ENCODE assay signal across 26 cellular contexts in the genomic region with DNA sequence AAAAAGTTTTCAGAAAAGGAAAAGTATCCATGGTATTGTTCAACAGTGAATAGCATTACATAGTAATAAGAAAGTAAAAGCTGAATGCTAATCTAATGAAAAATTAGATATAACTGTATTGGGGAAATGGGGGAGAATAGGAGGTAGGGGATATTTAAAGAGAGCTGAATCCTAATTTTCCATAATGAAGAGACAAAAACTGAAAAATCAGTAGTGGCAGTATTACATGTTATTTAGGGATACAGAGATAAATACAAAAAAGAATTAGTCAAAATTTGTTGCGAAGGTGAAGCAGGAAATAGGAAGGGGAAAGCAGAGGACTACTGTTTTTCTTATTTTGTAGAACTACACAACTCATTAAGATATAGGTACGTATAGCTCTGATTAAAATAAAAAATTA. TPM values are rescaled to one million over a fixed set of nuclear protein-coding genes. Genes with fewer than 3 reads are reported as not detected.
DNase-seq lines count a peak whose midpoint lies in the region; ATAC-seq and TF ChIP-seq lines count a peak whose summit lies in the region.
"Had no signal": no experiment of that assay in that cellular context is flagged by ENCODE, and none has a peak within 500 bp of the region (broad histone marks: within the 10 kb centered on the region; RNA-seq: fewer than 3 reads in every experiment).

No MANE protein-coding gene starts in this region.

- H3K9ac ChIP-seq in endodermal cell (ENCODE audit: extremely low read depth, low read length, poor library complexity, severe bottlenecking) = no peak overlapping the region
- H3K9ac ChIP-seq in subcutaneous abdominal adipose tissue (ENCODE audit: low read length in 5 of 5) = no peak overlapping the region

- H3K36me3 Mint-ChIP-seq in stimulated activated naive CD8-positive, alpha-beta T cell treated with anti-CD3 and anti-CD28 coated beads, Interleukin-15, Interleukin-2, amounts not matched to agents 100 ng/mL and 50 ng/mL, for 24 hours (ENCODE audit: low read depth) = peaks cover 71% of the 10 kb centered on the region
- H3K36me3 Mint-ChIP-seq in T-cell (peaks cover 43% of the 10 kb centered on the region), endodermal cell (ENCODE audit: low read depth) (peaks cover 20% of the 10 kb centered on the region)
- peaks cover 83% of the 10 kb centered on the region for H3K36me3 Mint-ChIP-seq in activated CD4-positive, alpha-beta memory T cell treated with anti-CD3 and anti-CD28 coated beads, Interleukin-2, amount 10 ng/mL, durations not matched to agents 7 days and 5 days (ENCODE audit: low read depth)

- H3K27ac ChIP-seq in endodermal cell (ENCODE audit: low read depth, low read length) = no peak overlapping the region
- peak overlapping the region; percentile 6 for H3K27ac ChIP-seq in subcutaneous abdominal adipose tissue (ENCODE audit: low read depth, low read length)
- no peak overlapping the region for H3K27ac ChIP-seq in heart left ventricle
- H3K27ac ChIP-seq: brain microvascular endothelial cell, gastroesophageal sphincter, hepatocyte, upper lobe of right lung had no signal

- H3K27me3 Mint-ChIP-seq in stimulated activated naive CD8-positive, alpha-beta T cell treated with anti-CD3 and anti-CD28 coated beads, Interleukin-15, Interleukin-2, amounts not matched to agents 100 ng/mL and 50 ng/mL, for 24 hours = no peaks in the 10 kb centered on the region
- H3K27me3 Mint-ChIP-seq in T-cell = no peaks in the 10 kb centered on the region
- no peaks in the 10 kb centered on the region for H3K27me3 Mint-ChIP-seq in endodermal cell (ENCODE audit: insufficient read depth)
- no peaks in the 10 kb centered on the region for H3K27me3 Mint-ChIP-seq in activated CD4-positive, alpha-beta memory T cell treated with anti-CD3 and anti-CD28 coated beads, Interleukin-2, amount 10 ng/mL, durations not matched to agents 7 days and 5 days
- H3K27me3 Mint-ChIP-seq: activated naive CD4-positive, alpha-beta T cell treated with anti-CD3 and anti-CD28 coated beads, Interleukin-2, amount 10 ng/mL, durations not matched to agents 7 days and 5 days had no signal

- H3K9me3 ChIP-seq in endodermal cell (ENCODE audit: control insufficient read depth, low read length) (no peaks in the 10 kb centered on the region), subcutaneous abdominal adipose tissue (ENCODE audit: control insufficient read depth in 5 of 5, low read length in 5 of 5) (no peaks in the 10 kb centered on the region), heart left ventricle (no peaks in the 10 kb centered on the region)
- H3K9me3 ChIP-seq: gastroesophageal sphincter, upper lobe of right lung had no signal

- 100% methylated on average over 2 of the region's 2 CpGs; no CpG with 5 or more reads in 1 of the 2 experiments for WGBS in endodermal cell (ENCODE audit: insufficient coverage in 1 of 2, insufficient read length in 1 of 2), 2 experiments
- 75 to 80% (median 76%) methylated on average over 2 of the region's 2 CpGs for WGBS in heart left ventricle, 4 donors

- H3K4me1 Mint-ChIP-seq in stimulated activated naive CD8-positive, alpha-beta T cell treated with anti-CD3 and anti-CD28 coated beads, Interleukin-15, Interleukin-2, amounts not matched to agents 100 ng/mL and 50 ng/mL, for 24 hours (ENCODE audit: low read depth) = peaks cover 94% of the 10 kb centered on the region
- H3K4me1 Mint-ChIP-seq in T-cell (peaks cover 79 to 86% (median 79%) of the 10 kb centered on the region in 3 donors), endodermal cell (peaks cover 33% of the 10 kb centered on the region)
- H3K4me1 Mint-ChIP-seq in activated CD4-positive, alpha-beta memory T cell treated with anti-CD3 and anti-CD28 coated beads, Interleukin-2, amount 10 ng/mL, durations not matched to agents 7 days and 5 days = peaks cover 80% of the 10 kb centered on the region
- H3K4me1 Mint-ChIP-seq: nephron had no signal

- TF ChIP-seq CTCF in endodermal cell (conservative IDR thresholded peaks at IDR 0.05) = no peak
- TF ChIP-seq CTCF in heart left ventricle (IDR thresholded peaks at IDR 0.05) = no peak

- H3K4me3 Mint-ChIP-seq in stimulated activated naive CD8-positive, alpha-beta T cell treated with anti-CD3 and anti-CD28 coated beads, Interleukin-15, Interleukin-2, amounts not matched to agents 100 ng/mL and 50 ng/mL, for 24 hours = no peak overlapping the region
- H3K4me3 Mint-ChIP-seq in T-cell (no peak overlapping the region), endodermal cell (no peak overlapping the region)
- no peak overlapping the region for H3K4me3 Mint-ChIP-seq in activated CD4-positive, alpha-beta memory T cell treated with anti-CD3 and anti-CD28 coated beads, Interleukin-2, amount 10 ng/mL, durations not matched to agents 7 days and 5 days
- H3K4me3 Mint-ChIP-seq: activated naive CD4-positive, alpha-beta T cell treated with anti-CD3 and anti-CD28 coated beads, Interleukin-2, amount 10 ng/mL, durations not matched to agents 7 days and 5 days; activated T-cell treated with anti-CD3 and anti-CD28 coated beads, Interleukin-2, amount 50 U/mL, for 4 hours; nephron had no signal

- no peaks in the 10 kb centered on the region for H3K27me3 ChIP-seq in endodermal cell (ENCODE audit: control insufficient read depth, insufficient read depth, low read length, poor library complexity, severe bottlenecking)
- H3K27me3 ChIP-seq in subcutaneous abdominal adipose tissue (ENCODE audit: control insufficient read depth in 5 of 5, insufficient read depth in 4 of 5, low read length in 5 of 5) = no peaks in the 10 kb centered on the region
- no peaks in the 10 kb centered on the region for H3K27me3 ChIP-seq in heart left ventricle
- H3K27me3 ChIP-seq: brain microvascular endothelial cell, gastroesophageal sphincter, hepatocyte, upper lobe of right lung had no signal

- TF ChIP-seq POLR2A in heart left ventricle (IDR thresholded peaks at IDR 0.05) = no peak

- ATAC-seq in stimulated activated naive CD8-positive, alpha-beta T cell treated with anti-CD3 and anti-CD28 coated beads, Interleukin-15, Interleukin-2, amounts not matched to agents 100 U/mL and 50 U/mL, for 24 hours = no peak
- ATAC-seq in T-cell (replicated peaks in 1 of 4) (no peak), heart left ventricle (no peak), HG02642 (IDR thresholded peaks at IDR 0.05; ENCODE audit: poor library complexity, unreplicated experiment) (no peak)
- ATAC-seq: activated T-cell treated with anti-CD3 and anti-CD28 coated beads, Interleukin-2, amount 50 U/mL, for 4 hours; gastroesophageal sphincter; upper lobe of right lung had no signal

- CTCF ChIA-PET in T-cell (lab: Charles Lee) = interaction anchor here in 1 of 2 donors (0.6 to 1.1 kb wide), 2 partner anchors 14 to 54 kb away, joined by 3 read pairs; no protein-coding TSS in a partner anchor
- CTCF ChIA-PET in activated CD4-positive, alpha-beta memory T cell treated with anti-CD3 and anti-CD28 coated beads, Interleukin-2, amount 10 ng/mL, durations not matched to agents 7 days and 5 days (lab: Charles Lee) = interaction anchor here (0.9 to 1.2 kb wide), 2 partner anchors 9 to 105 kb away, joined by 3 to 6 read pairs; partner anchors contain the start of gene TANK

- intact Hi-C loops in heart left ventricle (cut with DNase I) = loop anchor here in 1 of 10 donors (10.0 kb wide), 1 partner anchor 105 kb away; no protein-coding TSS in a partner anchor

- H3K36me3 ChIP-seq in endodermal cell (ENCODE audit: control insufficient read depth, insufficient read depth, low read length) (peaks cover 19% of the 10 kb centered on the region), subcutaneous abdominal adipose tissue (ENCODE audit: control insufficient read depth in 5 of 5, insufficient read depth in 5 of 5, low read length in 5 of 5) (peaks cover 0 to under 1% (median 0%) of the 10 kb centered on the region in 5 donors), heart left ventricle (peaks cover 0 to 10% (median 4%) of the 10 kb centered on the region in 9 donors)
- H3K36me3 ChIP-seq: gastroesophageal sphincter had no signal

- peak overlapping the region; percentile 4 for H3K27ac Mint-ChIP-seq in stimulated activated naive CD8-positive, alpha-beta T cell treated with anti-CD3 and anti-CD28 coated beads, Interleukin-15, Interleukin-2, amounts not matched to agents 100 ng/mL and 50 ng/mL, for 24 hours
- H3K27ac Mint-ChIP-seq in T-cell = peak overlapping the region; percentile 42 to 60
- H3K27ac Mint-ChIP-seq in endodermal cell = no peak overlapping the region
- H3K27ac Mint-ChIP-seq in activated CD4-positive, alpha-beta memory T cell treated with anti-CD3 and anti-CD28 coated beads, Interleukin-2, amount 10 ng/mL, durations not matched to agents 7 days and 5 days = no peak overlapping the region
- H3K27ac Mint-ChIP-seq: activated naive CD4-positive, alpha-beta T cell treated with anti-CD3 and anti-CD28 coated beads, Interleukin-2, amount 10 ng/mL, durations not matched to agents 7 days and 5 days; nephron had no signal

- H3K4me1 ChIP-seq in endodermal cell (ENCODE audit: control insufficient read depth, insufficient read depth, low read length) = peaks cover 16% of the 10 kb centered on the region
- peaks cover 0 to 67% (median 50%) of the 10 kb centered on the region in 5 donors for H3K4me1 ChIP-seq in subcutaneous abdominal adipose tissue (ENCODE audit: control insufficient read depth in 5 of 5, insufficient read depth in 5 of 5, low read length in 5 of 5)
- H3K4me1 ChIP-seq in heart left ventricle = peaks cover 0 to 93% (median 18%) of the 10 kb centered on the region in 12 donors

- POLR2A ChIA-PET in T-cell (lab: Charles Lee) = interaction anchor here (0.5 to 1.0 kb wide), 6 partner anchors 14 to 938 kb away, joined by 3 to 6 read pairs (median 3); no protein-coding TSS in a partner anchor
- POLR2A ChIA-PET in activated CD4-positive, alpha-beta memory T cell treated with anti-CD3 and anti-CD28 coated beads, Interleukin-2, amount 10 ng/mL, durations not matched to agents 7 days and 5 days (lab: Charles Lee) = interaction anchor here (1.0 to 1.9 kb wide), 5 partner anchors 9 to 74 kb away, joined by 3 to 5 read pairs (median 3); partner anchors contain the start of gene TANK

- H3K9me3 Mint-ChIP-seq in stimulated activated naive CD8-positive, alpha-beta T cell treated with anti-CD3 and anti-CD28 coated beads, Interleukin-15, Interleukin-2, amounts not matched to agents 100 ng/mL and 50 ng/mL, for 24 hours = no peaks in the 10 kb centered on the region
- H3K9me3 Mint-ChIP-seq in T-cell (peaks cover 0 to 7% (median 0%) of the 10 kb centered on the region in 3 donors), endodermal cell (no peaks in the 10 kb centered on the region)
- peaks cover 12% of the 10 kb centered on the region for H3K9me3 Mint-ChIP-seq in activated CD4-positive, alpha-beta memory T cell treated with anti-CD3 and anti-CD28 coated beads, Interleukin-2, amount 10 ng/mL, durations not matched to agents 7 days and 5 days
- H3K9me3 Mint-ChIP-seq: nephron had no signal

- DNase-seq in stimulated activated naive CD8-positive, alpha-beta T cell treated with anti-CD3 and anti-CD28 coated beads, Interleukin-15, Interleukin-2, amounts not matched to agents 100 U/mL and 50 U/mL, for 24 hours = no peak
- no peak for DNase-seq in T-cell
- DNase-seq in endodermal cell = no peak
- no peak for DNase-seq in activated CD4-positive, alpha-beta memory T cell treated with anti-CD3 and anti-CD28 coated beads, Interleukin-2, amount 10 ng/mL, durations not matched to agents 7 days and 5 days
- no peak for DNase-seq in heart left ventricle
- DNase-seq: activated CD4-positive, alpha-beta T cell treated with anti-CD3 and anti-CD28 coated beads for 48 hours; activated naive CD4-positive, alpha-beta T cell treated with anti-CD3 and anti-CD28 coated beads, Interleukin-2, amount 10 ng/mL, durations not matched to agents 7 days and 5 days; activated T-cell treated with anti-CD3 and anti-CD28 coated beads, Interleukin-2, amount 50 U/mL, for 4 hours; amygdala; brain microvascular endothelial cell; COR-L47; DMS53; H7; kidney glomerular epithelial cell; MV-4-11; NCI-H1436 treated with DMSO at 0.1 percent for 48 hours; NCI-H2107; stimulated activated CD4-positive, alpha-beta T cell treated with anti-CD3 and anti-CD28 coated beads, Interleukin-15, amount 100 ng/mL, for 24 hours; stimulated activated CD4-positive, alpha-beta T cell treated with anti-CD3 and anti-CD28 coated beads, Interleukin-4, amount 100 ng/mL, for 4 hours; upper lobe of right lung had no signal

- H3K4me3 ChIP-seq in endodermal cell (ENCODE audit: low read length) (peak overlapping the region; percentile 19), subcutaneous abdominal adipose tissue (ENCODE audit: low read depth in 1 of 5, low read length in 5 of 5) (no peak overlapping the region), heart left ventricle (no peak overlapping the region)
- H3K4me3 ChIP-seq: gastroesophageal sphincter, hepatocyte, upper lobe of right lung had no signal

RNA-seq across cellular contexts. Expression of gene TANK, which starts 9.1 kb away (rescaled TPM):
- 10 to 100 TPM; 57.7 to 77.0 (median 68.2) TPM for total RNA-seq in T-cell
- 10 to 100 TPM; 22.4 to 33.2 TPM for total RNA-seq in endodermal cell
- polyA plus RNA-seq in endodermal cell (2013, experiment 1 of 2) = 34.7 TPM
- polyA plus RNA-seq in endodermal cell (2013, experiment 2 of 2) = 30.8 TPM
- total RNA-seq in activated CD4-positive, alpha-beta memory T cell treated with anti-CD3 and anti-CD28 coated beads, Interleukin-2, amount 10 ng/mL, durations not matched to agents 7 days and 5 days = 100 to 1,000 TPM; 118 to 126 TPM
- 10 to 100 TPM; 21.5 to 58.5 (median 32.4) TPM for total RNA-seq in heart left ventricle
- 10 to 100 TPM; 15.4 to 33.0 TPM for polyA plus RNA-seq in heart left ventricle

Comparison
In these comparisons a context has a peak if more than half of its experiments do, and no peak if none do; other contexts are left out.
1. H3K27ac Mint-ChIP-seq: peak in stimulated activated naive CD8-positive, alpha-beta T cell treated with anti-CD3 and anti-CD28 coated beads, Interleukin-15, Interleukin-2, amounts not matched to agents 100 ng/mL and 50 ng/mL, for 24 hours (single experiment) and T-cell (2 of 2); none in endodermal cell (single experiment) and activated CD4-positive, alpha-beta memory T cell treated with anti-CD3 and anti-CD28 coated beads, Interleukin-2, amount 10 ng/mL, durations not matched to agents 7 days and 5 days (single experiment).